ENCODE assay signal across 2 cellular contexts in the genomic region with DNA sequence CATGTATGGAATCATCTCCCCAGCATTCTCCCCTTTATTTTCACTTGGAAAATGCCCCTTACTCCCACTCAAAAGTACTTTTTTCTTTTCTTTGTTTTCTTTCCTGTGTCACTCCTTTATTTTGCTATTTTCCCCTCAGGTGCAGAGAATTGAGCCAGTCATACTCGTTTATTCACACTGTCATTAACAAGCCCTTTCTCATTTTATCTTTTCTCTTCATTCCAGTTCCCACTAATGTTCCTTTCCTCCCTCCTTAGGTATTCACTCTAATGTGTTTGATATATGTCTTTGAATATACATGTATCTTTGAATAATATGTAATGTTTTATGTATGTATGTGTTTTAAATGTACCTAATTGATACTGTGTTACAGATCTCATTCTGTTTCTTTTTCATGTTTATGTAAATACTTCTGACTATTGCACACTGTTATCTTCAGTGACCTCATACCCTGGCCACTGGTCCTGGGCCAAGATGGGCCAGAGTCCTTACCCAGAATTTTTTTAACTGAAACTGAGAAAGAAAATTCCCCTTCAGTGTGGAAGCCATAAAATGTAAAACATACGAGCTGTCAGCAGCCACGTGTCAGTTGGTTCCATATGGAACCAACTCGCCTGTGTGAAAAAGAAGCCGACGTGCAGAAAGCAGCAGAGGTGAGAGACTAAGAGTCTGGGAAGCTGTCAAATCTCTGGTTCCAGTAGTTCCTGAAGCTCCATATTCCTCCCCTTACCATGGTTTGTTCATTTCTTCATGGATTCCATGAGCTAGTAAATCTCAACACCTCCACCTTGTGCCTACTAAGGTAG.
A peak's percentile ranks its signal among the peaks of the same experiment; 100 is the strongest.
TF ChIP-seq lines count a peak whose summit lies in the region.

No MANE protein-coding gene starts in this region.

TF ChIP-seq in liver, 16 proteins besides CTCF, POLR2A, EP300 and RAD21:
- peak; percentile 6 to 18 for TF ChIP-seq RXRA (IDR thresholded peaks at IDR 0.05)
- peak; percentile 42 for TF ChIP-seq SP1 (IDR thresholded peaks at IDR 0.05)
- TF ChIP-seq MAX (IDR thresholded peaks at IDR 0.05), result no peak
- TF ChIP-seq FOXA2 (IDR thresholded peaks at IDR 0.05), result peak; percentile 49
- TF ChIP-seq FOXA1 (IDR thresholded peaks at IDR 0.05), result peak; percentile 11
- TF ChIP-seq HNF4A (conservative IDR thresholded peaks at IDR 0.05), result peak; percentile 59 to 63
- no peak for TF ChIP-seq HNF4G (IDR thresholded peaks at IDR 0.05)
- TF ChIP-seq JUND (IDR thresholded peaks at IDR 0.05), result peak; percentile 79 to 83
- TF ChIP-seq TAF1 (conservative IDR thresholded peaks at IDR 0.05), result no peak
- no peak for TF ChIP-seq EGR1 (IDR thresholded peaks at IDR 0.05; ENCODE audit: low read depth in 2 of 2)

TF ChIP-seq in HepG2, 621 proteins besides CTCF, POLR2A, EP300 and RAD21:
- TF ChIP-seq SCMH1 (CRISPR knock-in tag; IDR thresholded peaks at IDR 0.05; ENCODE audit: borderline replicate concordance), result no peak
- no peak for TF ChIP-seq ZNF782 (CRISPR knock-in tag; IDR thresholded peaks at IDR 0.05; ENCODE audit: borderline replicate concordance)
- no peak for TF ChIP-seq MZF1 (CRISPR knock-in tag; IDR thresholded peaks at IDR 0.05; ENCODE audit: borderline replicate concordance)
- no peak for TF ChIP-seq PHB2 (IDR thresholded peaks at IDR 0.05; ENCODE audit: partially characterized antibody)
- TF ChIP-seq ZKSCAN8 (CRISPR knock-in tag; IDR thresholded peaks at IDR 0.05; ENCODE audit: borderline replicate concordance), result no peak
- no peak for TF ChIP-seq DR1 (CRISPR knock-in tag; IDR thresholded peaks at IDR 0.05)
- no peak for TF ChIP-seq ZNF264 (CRISPR knock-in tag; IDR thresholded peaks at IDR 0.05)
- TF ChIP-seq BCLAF1 (IDR thresholded peaks at IDR 0.05), result no peak
- TF ChIP-seq FOSL2 (CRISPR knock-in tag; IDR thresholded peaks at IDR 0.05), result no peak
- no peak for TF ChIP-seq SNAPC2 (CRISPR knock-in tag; IDR thresholded peaks at IDR 0.05)
- TF ChIP-seq, protein P1, sequence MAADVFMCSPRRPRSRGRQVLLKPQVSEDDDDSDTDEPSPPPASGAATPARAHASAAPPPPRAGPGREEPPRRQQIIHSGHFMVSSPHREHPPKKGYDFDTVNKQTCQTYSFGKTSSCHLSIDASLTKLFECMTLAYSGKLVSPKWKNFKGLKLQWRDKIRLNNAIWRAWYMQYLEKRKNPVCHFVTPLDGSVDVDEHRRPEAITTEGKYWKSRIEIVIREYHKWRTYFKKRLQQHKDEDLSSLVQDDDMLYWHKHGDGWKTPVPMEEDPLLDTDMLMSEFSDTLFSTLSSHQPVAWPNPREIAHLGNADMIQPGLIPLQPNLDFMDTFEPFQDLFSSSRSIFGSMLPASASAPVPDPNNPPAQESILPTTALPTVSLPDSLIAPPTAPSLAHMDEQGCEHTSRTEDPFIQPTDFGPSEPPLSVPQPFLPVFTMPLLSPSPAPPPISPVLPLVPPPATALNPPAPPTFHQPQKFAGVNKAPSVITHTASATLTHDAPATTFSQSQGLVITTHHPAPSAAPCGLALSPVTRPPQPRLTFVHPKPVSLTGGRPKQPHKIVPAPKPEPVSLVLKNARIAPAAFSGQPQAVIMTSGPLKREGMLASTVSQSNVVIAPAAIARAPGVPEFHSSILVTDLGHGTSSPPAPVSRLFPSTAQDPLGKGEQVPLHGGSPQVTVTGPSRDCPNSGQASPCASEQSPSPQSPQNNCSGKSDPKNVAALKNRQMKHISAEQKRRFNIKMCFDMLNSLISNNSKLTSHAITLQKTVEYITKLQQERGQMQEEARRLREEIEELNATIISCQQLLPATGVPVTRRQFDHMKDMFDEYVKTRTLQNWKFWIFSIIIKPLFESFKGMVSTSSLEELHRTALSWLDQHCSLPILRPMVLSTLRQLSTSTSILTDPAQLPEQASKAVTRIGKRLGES (CRISPR knock-in tag; IDR thresholded peaks at IDR 0.05; ENCODE audit: borderline replicate concordance), result no peak
- no peak for TF ChIP-seq PBX3 (CRISPR knock-in tag; IDR thresholded peaks at IDR 0.05; ENCODE audit: borderline replicate concordance)
- TF ChIP-seq ZBTB42 (CRISPR knock-in tag; IDR thresholded peaks at IDR 0.05), result no peak
- TF ChIP-seq MAFG (CRISPR knock-in tag; IDR thresholded peaks at IDR 0.05), result no peak
- no peak for TF ChIP-seq SMAD3 (CRISPR knock-in tag; IDR thresholded peaks at IDR 0.05)
- TF ChIP-seq ZKSCAN5 (CRISPR knock-in tag; IDR thresholded peaks at IDR 0.05), result no peak
